ENCODE assay signal across 7 cellular contexts in genomic region chr1:118008011-118008410, GRCh38.
"Had no signal": no experiment of that assay in that cellular context is flagged by ENCODE, and none has a peak within 500 bp of the region (broad histone marks: within the 10 kb centered on the region; RNA-seq: fewer than 3 reads in every experiment).

No MANE protein-coding gene starts in this region.

- DNase-seq: IMR-90, KBM-7, KG1 had no signal

- H3K36me3 Mint-ChIP-seq: IgD-negative memory B cell had no signal

- FAIRE-seq: HTR-8/SVneo had no signal

- H3K27ac Mint-ChIP-seq: IgD-negative memory B cell had no signal

- H3K9ac ChIP-seq: KMS-11 had no signal

- H3K4me3 Mint-ChIP-seq: IgD-negative memory B cell had no signal

- H3K4me2 ChIP-seq: KMS-11 had no signal

- H3K27ac ChIP-seq: HL-60, KMS-11 had no signal
